8 cellular contexts compared by ENCODE assay signal in the genomic region with DNA sequence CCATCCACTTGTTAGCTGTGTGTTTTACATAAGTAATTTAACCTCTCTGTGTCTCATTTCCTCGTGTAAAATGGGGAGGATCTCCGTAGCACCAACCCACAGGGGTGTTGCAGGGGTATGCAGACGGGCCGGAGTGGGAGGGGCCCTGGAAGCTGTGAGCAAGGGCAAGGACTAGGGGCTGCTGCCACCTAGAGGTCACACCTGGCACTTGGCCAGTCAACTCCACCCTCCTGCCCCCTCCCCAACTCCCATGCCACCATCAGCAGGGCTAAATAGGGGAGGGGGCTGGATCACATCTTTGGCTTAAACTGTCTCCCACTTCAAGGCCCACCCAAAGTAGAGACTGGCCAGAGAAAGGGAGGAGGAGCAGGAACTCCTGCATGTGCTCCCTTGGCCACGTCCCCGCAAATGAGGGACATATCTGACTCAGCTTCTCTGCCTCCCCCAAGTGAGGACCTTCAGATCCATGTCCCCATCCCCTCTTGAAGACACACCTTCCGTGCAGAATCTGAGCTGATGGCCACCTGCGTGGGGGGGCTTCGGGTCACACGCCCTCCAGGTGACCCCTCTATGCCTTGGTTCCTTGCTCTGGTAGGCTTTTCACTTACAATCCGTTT. TPM values are rescaled to one million over a fixed set of nuclear protein-coding genes. Genes with fewer than 3 reads are reported as not detected.
DNase-seq lines count a peak whose midpoint lies in the region; TF ChIP-seq lines count a peak whose summit lies in the region.

No MANE protein-coding gene starts in this region.

- H3K9me3 Mint-ChIP-seq in HFFc6: no peaks in the 10 kb centered on the region

- H3K27ac ChIP-seq in dorsolateral prefrontal cortex: peak overlapping the region in 52 of 59 donors; percentile 79 to 100 (median 98)

- peak; percentile 86 for DNase-seq in D341Med (ENCODE audit: low spot score)
- no peak for DNase-seq in HFFc6
- peak; percentile 84 for DNase-seq in NCI-H69 (lab: John Stamatoyannopoulos, UW)
- peak; percentile 83 to 85 for DNase-seq in activated CD4-positive, alpha-beta T cell treated with anti-CD3 and anti-CD28 coated beads, Interleukin-2, amount 50 U/mL, for 48 hours
- DNase-seq in dorsolateral prefrontal cortex: peak in 4 of 10 donors; percentile 31 to 57 (median 50)
- peak; percentile 33 for DNase-seq in midbrain (lab: John Stamatoyannopoulos, UW)
- peak; percentile 73 to 76 for DNase-seq in stimulated activated CD8-positive, alpha-beta memory T cell treated with anti-CD3 and anti-CD28 coated beads, Interleukin-2, amount 100 ng/mL, for 48 hours (ENCODE audit: low read depth in 2 of 2)
- no peak for DNase-seq in ureter (ENCODE audit: low spot score)

- intact Hi-C loops in dorsolateral prefrontal cortex (cut with DNase I): loop anchor here (1.0 to 5.0 kb wide), 3 partner anchors 15 to 61 kb away; a partner anchor contains a TSS

- no peaks in the 10 kb centered on the region for H3K27me3 ChIP-seq in dorsolateral prefrontal cortex

- H3K27ac Mint-ChIP-seq in HFFc6: peak overlapping the region; percentile 97

- TF ChIP-seq CTCF in HFFc6 (IDR thresholded peaks at IDR 0.05) (peak; percentile 86), dorsolateral prefrontal cortex (IDR thresholded peaks at IDR 0.05 in 54 of 56, conservative IDR thresholded peaks at IDR 0.05 in 2 of 56; ENCODE audit: low read depth in 1 of 56, partially characterized antibody in 56 of 56) (peak; percentile 19 to 78 (median 66))

- H3K4me1 Mint-ChIP-seq in HFFc6 (ENCODE audit: low read depth): peaks cover 71% of the 10 kb centered on the region

- H3K4me3 ChIP-seq in dorsolateral prefrontal cortex: peak overlapping the region in 9 of 59 donors; percentile 3 to 67 (median 57)

- peak overlapping the region; percentile 87 for H3K4me3 Mint-ChIP-seq in HFFc6

- peaks cover 3% of the 10 kb centered on the region for H3K27me3 Mint-ChIP-seq in HFFc6 (ENCODE audit: insufficient read depth)

- peaks cover 17% of the 10 kb centered on the region; the same call in 1 of the 2 replicates for H3K36me3 Mint-ChIP-seq in HFFc6 (ENCODE audit: low read depth)

RNA-seq across cellular contexts. Expression of a gene that starts 2.6 kb away (rescaled TPM):
- 10 to 100 TPM; 54.3 to 92.3 (median 57.9) TPM for total RNA-seq in HFFc6 (2021; fragmentation: NEBNext Ultra II Directional; extraction: Animal tissue kit (Norgen Biotek cat#: 25700))
- 10 to 100 TPM in 114 of 120 experiments, 1 to 10 TPM in 6; 7.1 to 37.9 (median 17.3) TPM for total RNA-seq in dorsolateral prefrontal cortex
- total RNA-seq in ureter: 56.5 TPM

RNA-seq across cellular contexts. Expression of a gene that starts 12.7 kb away (rescaled TPM):
- not detected for total RNA-seq in HFFc6 (2021; fragmentation: NEBNext Ultra II Directional; extraction: Animal tissue kit (Norgen Biotek cat#: 25700))
- total RNA-seq in dorsolateral prefrontal cortex (not detected), ureter (not detected)

RNA-seq across cellular contexts. Expression of a gene that starts 14.7 kb away (rescaled TPM):
- total RNA-seq in HFFc6 (2021; fragmentation: NEBNext Ultra II Directional; extraction: Animal tissue kit (Norgen Biotek cat#: 25700)): 10 to 100 TPM; 19.6 to 32.8 (median 23.4) TPM
- total RNA-seq in dorsolateral prefrontal cortex (10 to 100 TPM; 15.6 to 46.5 (median 29.8) TPM), ureter (26.2 TPM)

RNA-seq across cellular contexts. Expression of a gene that starts 19.9 kb away (rescaled TPM):
- under 1 TPM; 0.03 to 0.26 (median 0.21) TPM for total RNA-seq in HFFc6 (2021; fragmentation: NEBNext Ultra II Directional; extraction: Animal tissue kit (Norgen Biotek cat#: 25700))
- 10 to 100 TPM; 11.5 to 58.0 (median 37.6) TPM for total RNA-seq in dorsolateral prefrontal cortex
- 0.60 TPM for total RNA-seq in ureter

RNA-seq across cellular contexts. Expression of a gene that starts 30.4 kb away (rescaled TPM):
- total RNA-seq in HFFc6 (2021; fragmentation: NEBNext Ultra II Directional; extraction: Animal tissue kit (Norgen Biotek cat#: 25700)): 1 to 10 TPM in 1 of 6 experiments, under 1 TPM in 5; 0.12 to 1.0 (median 0.48) TPM
- total RNA-seq in dorsolateral prefrontal cortex (10 to 100 TPM; 10.2 to 52.4 (median 21.2) TPM), ureter (26.9 TPM)

Comparison
In these comparisons a context has a peak if more than half of its experiments do, and no peak if none do; other contexts are left out.
1. DNase-seq: peak in D341Med (single experiment), NCI-H69 (single experiment), activated CD4-positive, alpha-beta T cell treated with anti-CD3 and anti-CD28 coated beads, Interleukin-2, amount 50 U/mL, for 48 hours (2 of 2), midbrain (single experiment) and stimulated activated CD8-positive, alpha-beta memory T cell treated with anti-CD3 and anti-CD28 coated beads, Interleukin-2, amount 100 ng/mL, for 48 hours (2 of 2); none in HFFc6 (single experiment) and ureter (single experiment).